22 cellular contexts compared by ENCODE assay signal in genomic region chr21:43301424-43302355, GRCh38.
DNase-seq lines count a peak whose midpoint lies in the region; ATAC-seq and TF ChIP-seq lines count a peak whose summit lies in the region.
"Had no signal": no experiment of that assay in that cellular context is flagged by ENCODE, and none has a peak within 500 bp of the region (broad histone marks: within the 10 kb centered on the region; RNA-seq: fewer than 3 reads in every experiment).

No MANE protein-coding gene starts in this region.

- TF ChIP-seq CTCF in foreskin keratinocyte (conservative IDR thresholded peaks at IDR 0.05) (no peak), lower lobe of right lung (IDR thresholded peaks at IDR 0.05) (no peak), brain microvascular endothelial cell (IDR thresholded peaks at IDR 0.05; ENCODE audit: low read depth, low read length, missing control alignments) (no peak)

- ATAC-seq in foreskin keratinocyte (peak; percentile 4), lower lobe of right lung (no peak), GM21515 (IDR thresholded peaks at IDR 0.05; ENCODE audit: unreplicated experiment) (no peak)
- ATAC-seq: activated CD8-positive, alpha-beta T cell treated with anti-CD3 and anti-CD28 coated beads, Interleukin-2, amount 10 ng/mL, durations not matched to agents 7 days and 5 days; naive thymus-derived CD4-positive, alpha-beta T cell; Panc1 had no signal

- H3K36me3 ChIP-seq in lower lobe of right lung (no peaks in the 10 kb centered on the region), thymus (ENCODE audit: control insufficient read depth, insufficient read depth) (no peaks in the 10 kb centered on the region), brain microvascular endothelial cell (replicated peaks) (no peaks in the 10 kb centered on the region)
- H3K36me3 ChIP-seq: adrenal gland, upper lobe of left lung had no signal

- H3K9me3 ChIP-seq in lower lobe of right lung (no peaks in the 10 kb centered on the region), thymus (ENCODE audit: control insufficient read depth) (no peaks in the 10 kb centered on the region)
- H3K9me3 ChIP-seq: adrenal gland, upper lobe of left lung had no signal

- intact Hi-C loops in lower lobe of right lung (cut with DNase I) = no loop called here

- CTCF ChIA-PET in activated naive CD4-positive, alpha-beta T cell treated with anti-CD3 and anti-CD28 coated beads, Interleukin-2, amount 10 ng/mL, durations not matched to agents 7 days and 5 days (lab: Charles Lee) = no interaction called here

- in situ Hi-C loops in brain microvascular endothelial cell (cut with HindIII; ENCODE audit: low pct_ligation_motif_present, low sequenced_read_pairs) = no loop called here

- H3K4me1 Mint-ChIP-seq in activated naive CD4-positive, alpha-beta T cell treated with anti-CD3 and anti-CD28 coated beads, Interleukin-2, amount 10 ng/mL, durations not matched to agents 7 days and 5 days = no peaks in the 10 kb centered on the region
- H3K4me1 Mint-ChIP-seq: naive thymus-derived CD4-positive, alpha-beta T cell had no signal

- no peak overlapping the region for H3K4me3 Mint-ChIP-seq in activated naive CD4-positive, alpha-beta T cell treated with anti-CD3 and anti-CD28 coated beads, Interleukin-2, amount 10 ng/mL, durations not matched to agents 7 days and 5 days
- H3K4me3 Mint-ChIP-seq: activated CD8-positive, alpha-beta T cell treated with anti-CD3 and anti-CD28 coated beads, Interleukin-2, amount 10 ng/mL, durations not matched to agents 7 days and 5 days; activated T-cell treated with anti-CD3 and anti-CD28 coated beads, Interleukin-2, amount 50 U/mL, for 24 hours; mesothelial cell of epicardium; naive thymus-derived CD4-positive, alpha-beta T cell had no signal

- 93% methylated on average over 31 of the region's 31 CpGs for WGBS in thymus

- H3K4me1 ChIP-seq in foreskin keratinocyte = peaks cover 3% of the 10 kb centered on the region
- peaks cover 6% of the 10 kb centered on the region for H3K4me1 ChIP-seq in lower lobe of right lung
- no peaks in the 10 kb centered on the region for H3K4me1 ChIP-seq in thymus (ENCODE audit: control insufficient read depth, insufficient read depth, low read length)
- H3K4me1 ChIP-seq: adrenal gland had no signal

- no peaks in the 10 kb centered on the region for H3K27me3 Mint-ChIP-seq in activated naive CD4-positive, alpha-beta T cell treated with anti-CD3 and anti-CD28 coated beads, Interleukin-2, amount 10 ng/mL, durations not matched to agents 7 days and 5 days
- H3K27me3 Mint-ChIP-seq: activated T-cell treated with anti-CD3 and anti-CD28 coated beads, Interleukin-2, amount 50 U/mL, for 24 hours; naive thymus-derived CD4-positive, alpha-beta T cell had no signal

- H3K27ac Mint-ChIP-seq in activated naive CD4-positive, alpha-beta T cell treated with anti-CD3 and anti-CD28 coated beads, Interleukin-2, amount 10 ng/mL, durations not matched to agents 7 days and 5 days = no peak overlapping the region
- H3K27ac Mint-ChIP-seq: activated CD8-positive, alpha-beta T cell treated with anti-CD3 and anti-CD28 coated beads, Interleukin-2, amount 10 ng/mL, durations not matched to agents 7 days and 5 days; activated T-cell treated with anti-CD3 and anti-CD28 coated beads, Interleukin-2, amount 50 U/mL, for 24 hours; mesothelial cell of epicardium; naive thymus-derived CD4-positive, alpha-beta T cell had no signal

- no peaks in the 10 kb centered on the region for H3K27me3 ChIP-seq in foreskin keratinocyte
- no peaks in the 10 kb centered on the region for H3K27me3 ChIP-seq in lower lobe of right lung (ENCODE audit: low read depth)
- H3K27me3 ChIP-seq in thymus (ENCODE audit: control insufficient read depth, insufficient read depth) = no peaks in the 10 kb centered on the region
- no peaks in the 10 kb centered on the region for H3K27me3 ChIP-seq in brain microvascular endothelial cell (replicated peaks)
- H3K27me3 ChIP-seq: adrenal gland, upper lobe of left lung had no signal

- peak; percentile 7 for DNase-seq in activated naive CD4-positive, alpha-beta T cell treated with anti-CD3 and anti-CD28 coated beads, Interleukin-2, amount 50 U/mL, for 16 hours
- no peak for DNase-seq in activated naive CD4-positive, alpha-beta T cell treated with anti-CD3 and anti-CD28 coated beads, Interleukin-2, amount 10 ng/mL, durations not matched to agents 7 days and 5 days
- DNase-seq in foreskin keratinocyte (no peak), lower lobe of right lung (peak; percentile 37), occipital lobe (lab: John Stamatoyannopoulos, UW) (no peak), brain microvascular endothelial cell (no peak)
- DNase-seq: activated CD4-positive, alpha-beta T cell treated with anti-CD3 and anti-CD28 coated beads for 1 hour; activated CD8-positive, alpha-beta T cell treated with anti-CD3 and anti-CD28 coated beads, Interleukin-2, amount 10 ng/mL, durations not matched to agents 7 days and 5 days; activated T-cell treated with anti-CD3 and anti-CD28 coated beads, Interleukin-2, amount 50 U/mL, for 24 hours; naive thymus-derived CD4-positive, alpha-beta T cell; NCI-H1048; NCI-H1694 treated with DMSO at 0.1 percent for 48 hours; NCI-H526; T-helper 1 cell had no signal

- H3K4me3 ChIP-seq in lower lobe of right lung (no peak overlapping the region), thymus (ENCODE audit: low read length) (no peak overlapping the region), brain microvascular endothelial cell (ENCODE audit: low read depth, low read length) (no peak overlapping the region)
- H3K4me3 ChIP-seq: adrenal gland, upper lobe of left lung had no signal

- H3K27ac ChIP-seq in foreskin keratinocyte = peak overlapping the region; percentile 47
- no peak overlapping the region for H3K27ac ChIP-seq in lower lobe of right lung
- peak overlapping the region; percentile 70 for H3K27ac ChIP-seq in thymus (ENCODE audit: low read depth)
- no peak overlapping the region for H3K27ac ChIP-seq in brain microvascular endothelial cell
- H3K27ac ChIP-seq: 22Rv1, adrenal gland, HL-60 had no signal

- H3K36me3 Mint-ChIP-seq in activated naive CD4-positive, alpha-beta T cell treated with anti-CD3 and anti-CD28 coated beads, Interleukin-2, amount 10 ng/mL, durations not matched to agents 7 days and 5 days = no peaks in the 10 kb centered on the region
- H3K36me3 Mint-ChIP-seq: mesothelial cell of epicardium; naive thymus-derived CD4-positive, alpha-beta T cell had no signal

- no peaks in the 10 kb centered on the region for H3K9me3 Mint-ChIP-seq in activated naive CD4-positive, alpha-beta T cell treated with anti-CD3 and anti-CD28 coated beads, Interleukin-2, amount 10 ng/mL, durations not matched to agents 7 days and 5 days
- H3K9me3 Mint-ChIP-seq: activated T-cell treated with anti-CD3 and anti-CD28 coated beads, Interleukin-2, amount 50 U/mL, for 24 hours; mesothelial cell of epicardium had no signal

Comparison
In these comparisons a context has a peak if more than half of its experiments do, and no peak if none do; other contexts are left out.
1. DNase-seq: peak in activated naive CD4-positive, alpha-beta T cell treated with anti-CD3 and anti-CD28 coated beads, Interleukin-2, amount 50 U/mL, for 16 hours (single experiment) and lower lobe of right lung (single experiment); none in activated naive CD4-positive, alpha-beta T cell treated with anti-CD3 and anti-CD28 coated beads, Interleukin-2, amount 10 ng/mL, durations not matched to agents 7 days and 5 days (single experiment), foreskin keratinocyte (0 of 2), occipital lobe (single experiment) and brain microvascular endothelial cell (single experiment).
2. H3K27ac ChIP-seq: peak in foreskin keratinocyte (single experiment) and thymus (single experiment); none in lower lobe of right lung (single experiment) and brain microvascular endothelial cell (single experiment).